Comparison of ENCODE assay signal across 2 cellular contexts in genomic region chr2:27010139-27010538, GRCh38.
A peak's percentile ranks its signal among the peaks of the same experiment; 100 is the strongest.
TF ChIP-seq lines count a peak whose summit lies in the region.

No MANE protein-coding gene starts in this region.

TF ChIP-seq in SK-N-SH, 30 proteins besides CTCF, POLR2A, EP300 and RAD21 (continued from another document):
- TF ChIP-seq POLR2AphosphoS5 (IDR thresholded peaks at IDR 0.05; ENCODE audit: low read depth, low read length): no peak
- no peak for TF ChIP-seq NRF1 (IDR thresholded peaks at IDR 0.05; ENCODE audit: low read depth, low read length)
- TF ChIP-seq USF2 (IDR thresholded peaks at IDR 0.05; ENCODE audit: borderline replicate concordance, low read depth, low read length): no peak
- TF ChIP-seq JUND (IDR thresholded peaks at IDR 0.05): 0 out of 2 replicates have a peak, but pooled peaks have one; percentile 12
- TF ChIP-seq FOSL2 (IDR thresholded peaks at IDR 0.05; ENCODE audit: borderline replicate concordance, low read depth): 0 out of 2 replicates have a peak, but pooled peaks have one; percentile 2
- TF ChIP-seq YY1 (IDR thresholded peaks at IDR 0.05; ENCODE audit: low read depth): no peak
- no peak for TF ChIP-seq MAX (IDR thresholded peaks at IDR 0.05; ENCODE audit: low read depth)
- no peak; the same call in 1 of the 2 replicates for TF ChIP-seq TCF12 (IDR thresholded peaks at IDR 0.05)
- TF ChIP-seq SMC3 (IDR thresholded peaks at IDR 0.05; ENCODE audit: low read depth, low read length): no peak
- TF ChIP-seq TAF1 (IDR thresholded peaks at IDR 0.05; ENCODE audit: borderline replicate concordance, low read depth, low read length): no peak
- no peak for TF ChIP-seq RCOR1 (IDR thresholded peaks at IDR 0.05; ENCODE audit: low read length)
- no peak for TF ChIP-seq CHD2 (IDR thresholded peaks at IDR 0.05; ENCODE audit: low read length, partially characterized antibody)
- no peak for TF ChIP-seq RFX5 (IDR thresholded peaks at IDR 0.05; ENCODE audit: low read length)
- no peak for TF ChIP-seq GABPA (IDR thresholded peaks at IDR 0.05; ENCODE audit: low read depth)
- peak; percentile 4; the same call in 1 of the 2 replicates for TF ChIP-seq NFIC (IDR thresholded peaks at IDR 0.05; ENCODE audit: borderline replicate concordance)
- TF ChIP-seq FOXJ3 (CRISPR knock-in tag; IDR thresholded peaks at IDR 0.05): no peak
- TF ChIP-seq MEF2A (IDR thresholded peaks at IDR 0.05; ENCODE audit: borderline replicate concordance, low read depth): no peak

TF ChIP-seq in SK-N-SH treated with all-trans-retinoic acid at 6 μM for 48 hours, 23 proteins besides CTCF, POLR2A, EP300 and RAD21 (continued from another document):
- TF ChIP-seq SNAI2 (CRISPR knock-in tag; IDR thresholded peaks at IDR 0.05): no peak
- TF ChIP-seq TCF4 (CRISPR knock-in tag; IDR thresholded peaks at IDR 0.05; ENCODE audit: borderline replicate concordance): no peak
- no peak for TF ChIP-seq ESRRG (CRISPR knock-in tag; IDR thresholded peaks at IDR 0.05)
- no peak for TF ChIP-seq OSR1 (CRISPR knock-in tag; IDR thresholded peaks at IDR 0.05)
- no peak for TF ChIP-seq CSDC2 (CRISPR knock-in tag; IDR thresholded peaks at IDR 0.05)
- TF ChIP-seq ARNTL (CRISPR knock-in tag; IDR thresholded peaks at IDR 0.05; ENCODE audit: borderline replicate concordance, low read depth): no peak
- no peak for TF ChIP-seq ZNF565 (CRISPR knock-in tag; conservative IDR thresholded peaks at IDR 0.05; ENCODE audit: low read depth)
- no peak for TF ChIP-seq ZFP3 (CRISPR knock-in tag; IDR thresholded peaks at IDR 0.05)
- no peak for TF ChIP-seq GLIS3 (CRISPR knock-in tag; IDR thresholded peaks at IDR 0.05)
- TF ChIP-seq TOX (CRISPR knock-in tag; IDR thresholded peaks at IDR 0.05; ENCODE audit: borderline replicate concordance): no peak
